In the genomic region with DNA sequence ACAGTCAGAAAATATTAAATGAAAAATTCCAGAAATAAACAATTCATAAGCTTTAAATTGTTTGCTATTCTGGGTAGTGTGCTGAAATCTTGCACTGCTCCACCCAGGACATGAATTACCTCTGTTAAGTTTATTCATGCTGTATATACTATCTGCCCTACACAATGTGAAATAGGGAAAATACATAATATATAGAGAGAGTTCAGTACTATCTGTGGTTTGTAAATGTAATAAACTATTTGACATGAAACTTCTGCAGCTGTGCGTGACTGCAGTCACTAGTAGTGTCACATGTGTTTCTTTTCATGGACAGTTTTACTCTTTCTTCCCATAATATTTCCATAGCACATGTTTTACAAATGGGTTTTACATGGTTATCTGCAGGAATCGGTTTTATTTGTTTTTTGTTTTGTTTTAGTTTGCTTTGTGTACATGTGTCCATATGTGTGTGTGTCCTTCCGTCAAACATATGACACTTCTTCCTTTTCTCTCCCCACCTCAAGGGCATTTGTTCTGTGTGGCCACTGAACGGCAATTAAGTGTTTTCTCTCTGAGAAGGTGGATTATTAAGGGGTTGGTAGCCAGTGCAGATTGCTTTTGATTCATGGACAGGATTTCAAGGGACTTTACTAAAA, we compare ENCODE assay signal across 14 cellular contexts.
DNase-seq lines count a peak whose midpoint lies in the region; ATAC-seq and TF ChIP-seq lines count a peak whose summit lies in the region.
"Had no signal": no experiment of that assay in that cellular context is flagged by ENCODE, and none has a peak within 500 bp of the region (broad histone marks: within the 10 kb centered on the region; RNA-seq: fewer than 3 reads in every experiment).

No MANE protein-coding gene starts in this region.

- peaks cover 7% of the 10 kb centered on the region; the same call in 1 of the 2 replicates for H3K9me3 ChIP-seq in PC-3 (ENCODE audit: low read length)
- H3K9me3 ChIP-seq in gastrocnemius medialis, result no peaks in the 10 kb centered on the region
- peaks cover 0 to 3% (median 0%) of the 10 kb centered on the region in 3 donors for H3K9me3 ChIP-seq in adrenal gland (replicated peaks in 1 of 3)
- H3K9me3 ChIP-seq: BLaER1 treated with 17β-estradiol and CSF1 and Interleukin-3, amounts not matched to agents 10 nM and 100 nM; HAP-1 had no signal

- no peaks in the 10 kb centered on the region for H4K20me1 ChIP-seq in PC-3 (ENCODE audit: low read length)
- H4K20me1 ChIP-seq: BLaER1 treated with 17β-estradiol and CSF1 and Interleukin-3, amounts not matched to agents 10 nM and 100 nM had no signal

- no TSS peak for BruUV-seq in PC-3 (replicated peaks; lab: Mats Ljungman, UMichigan)

- CTCF ChIA-PET in PC-3 (lab: Charles Lee), result no interaction called here

- POLR2A ChIA-PET in PC-3 (lab: Charles Lee; ENCODE audit: unreplicated experiment), result no interaction called here

- H3K4me3 Mint-ChIP-seq in nephron, result no peak overlapping the region
- H3K4me3 Mint-ChIP-seq in type B pancreatic cell, result no peak overlapping the region
- H3K4me3 Mint-ChIP-seq: B cell; CD8-positive, alpha-beta T cell had no signal

- 72 to 85% (median 83%) methylated on average over 4 of the region's 4 CpGs for WGBS in adrenal gland, 4 donors

- no peaks in the 10 kb centered on the region for H3K4me1 Mint-ChIP-seq in nephron
- H3K4me1 Mint-ChIP-seq in type B pancreatic cell (ENCODE audit: unreplicated experiment), result peaks cover 6% of the 10 kb centered on the region
- H3K4me1 Mint-ChIP-seq: B cell had no signal

- TF ChIP-seq POLR2A in gastrocnemius medialis (IDR thresholded peaks at IDR 0.05), result no peak
- TF ChIP-seq POLR2A in adrenal gland (IDR thresholded peaks at IDR 0.05), result no peak

- H3K4me2 ChIP-seq in PC-3 (ENCODE audit: low read length), result no peak overlapping the region
- H3K4me2 ChIP-seq: BLaER1 treated with 17β-estradiol and CSF1 and Interleukin-3, amounts not matched to agents 10 nM and 100 nM had no signal

- ATAC-seq in PC-3 (no peak), gastrocnemius medialis (no peak)
- ATAC-seq: CD8-positive, alpha-beta T cell had no signal

- H3K9me2 ChIP-seq in PC-3 (replicated peaks; ENCODE audit: low read length), result no peaks in the 10 kb centered on the region

- peak overlapping the region in 2 of 3 experiments; percentile 18 to 54 for H3K27ac Mint-ChIP-seq in nephron
- no peak overlapping the region for H3K27ac Mint-ChIP-seq in type B pancreatic cell
- H3K27ac Mint-ChIP-seq: B cell; CD8-positive, alpha-beta T cell had no signal

- no peaks in the 10 kb centered on the region for H3K27me3 ChIP-seq in PC-3 (ENCODE audit: low read length)
- H3K27me3 ChIP-seq in gastrocnemius medialis, result no peaks in the 10 kb centered on the region
- H3K27me3 ChIP-seq in adrenal gland, result no peaks in the 10 kb centered on the region
- H3K27me3 ChIP-seq: BLaER1 treated with 17β-estradiol and CSF1 and Interleukin-3, amounts not matched to agents 10 nM and 100 nM had no signal

- intact Hi-C loops in PC-3 (cut with micrococcal nuclease), result no loop called here
- intact Hi-C loops in gastrocnemius medialis (cut with DNase I; ENCODE audit: low total_unique reads), result no loop called here
- intact Hi-C loops in adrenal gland (cut with DNase I), result no loop called here

- no peaks in the 10 kb centered on the region for H3F3A ChIP-seq in PC-3 (ENCODE audit: low read length, unreplicated experiment)

- TF ChIP-seq CTCF in PC-3 (conservative IDR thresholded peaks at IDR 0.05; ENCODE audit: low read depth, low read length) (no peak), fibroblast of villous mesenchyme (IDR thresholded peaks at IDR 0.05; ENCODE audit: insufficient read depth, low read depth, low read length) (no peak), nephron (IDR thresholded peaks at IDR 0.05; ENCODE audit: unreplicated experiment in 3 of 3) (no peak), type B pancreatic cell (conservative IDR thresholded peaks at IDR 0.05) (no peak), gastrocnemius medialis (IDR thresholded peaks at IDR 0.05 in 4 of 5, conservative IDR thresholded peaks at IDR 0.05 in 1 of 5) (no peak), adrenal gland (IDR thresholded peaks at IDR 0.05) (no peak)

- no peaks in the 10 kb centered on the region for H3K27me3 Mint-ChIP-seq in nephron (ENCODE audit: low read depth)
- H3K27me3 Mint-ChIP-seq in type B pancreatic cell, result no peaks in the 10 kb centered on the region
- H3K27me3 Mint-ChIP-seq: B cell had no signal

- no peak overlapping the region for H3K4me3 ChIP-seq in PC-3 (ENCODE audit: low read length)
- H3K4me3 ChIP-seq in fibroblast of villous mesenchyme (ENCODE audit: low read depth, low read length), result no peak overlapping the region
- no peak overlapping the region for H3K4me3 ChIP-seq in gastrocnemius medialis
- H3K4me3 ChIP-seq in adrenal gland, result no peak overlapping the region
- H3K4me3 ChIP-seq: BLaER1 treated with 17β-estradiol and CSF1 and Interleukin-3, amounts not matched to agents 10 nM and 100 nM; GM23248; HAP-1 had no signal

- no peaks in the 10 kb centered on the region for H3K79me2 ChIP-seq in PC-3 (ENCODE audit: low read length)

- H3K9me3 Mint-ChIP-seq in nephron (no peaks in the 10 kb centered on the region), type B pancreatic cell (peaks cover 20% of the 10 kb centered on the region)

- in situ Hi-C loops in gastrocnemius medialis (cut with MboI; ENCODE audit: low sequenced_read_pairs in 4 of 4), result no loop called here

- no peak for DNase-seq in PC-3
- peak; percentile 53 for DNase-seq in fibroblast of villous mesenchyme (ENCODE audit: low read depth)
- DNase-seq in type B pancreatic cell (ENCODE audit: extremely low spot score, unreplicated experiment), result no peak
- no peak for DNase-seq in gastrocnemius medialis
- no peak for DNase-seq in adrenal gland
- DNase-seq: Calu3; CD8-positive, alpha-beta T cell; DMS79 treated with DMSO at 0.1 percent for 48 hours; GF-D8; GM23248 had no signal

- H3K4me1 ChIP-seq in PC-3 (ENCODE audit: insufficient read depth, low read length) (no peaks in the 10 kb centered on the region), gastrocnemius medialis (no peaks in the 10 kb centered on the region), adrenal gland (replicated peaks in 1 of 2) (no peaks in the 10 kb centered on the region)
- H3K4me1 ChIP-seq: BLaER1 treated with 17β-estradiol and CSF1 and Interleukin-3, amounts not matched to agents 10 nM and 100 nM; HAP-1 had no signal

- H3K36me3 Mint-ChIP-seq in nephron (ENCODE audit: low read depth) (no peaks in the 10 kb centered on the region), type B pancreatic cell (peaks cover 7% of the 10 kb centered on the region)
- H3K36me3 Mint-ChIP-seq: CD8-positive, alpha-beta T cell had no signal

- no peaks in the 10 kb centered on the region for H3K36me3 ChIP-seq in PC-3 (ENCODE audit: low read depth, low read length)
- H3K36me3 ChIP-seq in gastrocnemius medialis, result no peaks in the 10 kb centered on the region
- no peaks in the 10 kb centered on the region for H3K36me3 ChIP-seq in adrenal gland (replicated peaks in 1 of 2)
- H3K36me3 ChIP-seq: BLaER1 treated with 17β-estradiol and CSF1 and Interleukin-3, amounts not matched to agents 10 nM and 100 nM; HAP-1 had no signal

- H3K27ac ChIP-seq in PC-3 (ENCODE audit: low read length), result no peak overlapping the region
- no peak overlapping the region for H3K27ac ChIP-seq in gastrocnemius medialis
- no peak overlapping the region for H3K27ac ChIP-seq in adrenal gland
- H3K27ac ChIP-seq: BLaER1 treated with 17β-estradiol and CSF1 and Interleukin-3, amounts not matched to agents 10 nM and 100 nM; GM23248 had no signal

- H2AFZ ChIP-seq in PC-3 (ENCODE audit: low read length), result 0 out of 2 replicates have a peak overlapping the region, but pooled peaks have one; percentile 24
- H2AFZ ChIP-seq: GM23248 had no signal

- no peak overlapping the region for H3K9ac ChIP-seq in PC-3 (ENCODE audit: low read length)
- H3K9ac ChIP-seq: BLaER1 treated with 17β-estradiol and CSF1 and Interleukin-3, amounts not matched to agents 10 nM and 100 nM; GM23248 had no signal
